13 cellular contexts compared by ENCODE assay signal in the genomic region with DNA sequence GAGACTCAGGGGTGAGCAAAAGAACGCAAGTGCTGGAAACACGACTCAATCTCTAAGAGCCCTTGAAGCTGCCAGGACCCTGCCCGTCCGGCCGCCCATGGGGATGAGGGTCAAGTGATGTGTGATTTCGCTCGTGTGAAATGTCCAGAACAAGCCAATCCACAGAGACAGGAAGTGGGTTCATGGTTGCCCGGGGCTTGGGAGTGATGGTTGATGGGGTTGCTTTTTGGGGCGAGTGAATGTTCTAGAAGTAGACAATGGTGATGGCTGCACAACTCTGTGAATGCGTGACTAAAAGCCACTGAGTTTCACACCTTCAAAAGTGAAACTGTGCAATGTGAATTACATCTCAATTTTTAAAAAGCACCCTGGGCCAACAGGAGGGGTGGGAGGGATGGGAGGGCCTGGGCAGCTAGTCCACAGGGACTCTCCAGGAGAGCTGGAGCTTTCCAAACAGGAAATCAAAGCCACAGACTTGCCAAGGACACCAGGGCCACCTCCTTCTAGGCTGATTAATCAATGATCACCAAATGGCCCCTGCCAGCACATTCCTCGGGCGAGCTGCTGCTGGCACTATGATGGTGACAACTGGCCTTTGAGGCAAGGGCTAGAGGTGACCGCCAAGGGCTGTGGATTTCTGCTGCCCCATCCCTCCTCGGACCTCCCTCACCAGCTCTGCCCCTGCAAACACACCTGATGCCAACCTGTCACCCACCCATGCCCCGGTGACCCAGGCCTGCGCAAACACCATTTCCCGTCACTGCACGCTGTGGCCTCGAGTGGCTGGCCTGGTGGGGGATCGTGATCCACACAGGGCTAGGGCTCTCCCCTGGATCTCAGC. TPM values are rescaled to one million over a fixed set of nuclear protein-coding genes. Genes with fewer than 3 reads are reported as not detected.
DNase-seq lines count a peak whose midpoint lies in the region; ATAC-seq and TF ChIP-seq lines count a peak whose summit lies in the region.
"Had no signal": no experiment of that assay in that cellular context is flagged by ENCODE, and none has a peak within 500 bp of the region (broad histone marks: within the 10 kb centered on the region; RNA-seq: fewer than 3 reads in every experiment).

No MANE protein-coding gene starts in this region.

- H3K27ac Mint-ChIP-seq in CD8-positive, alpha-beta T cell, result peak overlapping the region; percentile 24
- H3K27ac Mint-ChIP-seq in T-cell, result peak overlapping the region; percentile 68 to 69

- WGBS in neuronal stem cell (ENCODE audit: extremely low coverage in 2 of 2, insufficient read length in 2 of 2, insufficient replicate concordance in 1 of 2), 2 donors, result no CpG with 5 or more reads among the region's 20 CpGs

- H3K9me3 Mint-ChIP-seq in CD8-positive, alpha-beta T cell, result no peaks in the 10 kb centered on the region
- H3K9me3 Mint-ChIP-seq in T-cell, result no peaks in the 10 kb centered on the region

- no peak overlapping the region for H3K4me3 ChIP-seq in CD8-positive, alpha-beta T cell (ENCODE audit: low read depth, low read length)
- H3K4me3 ChIP-seq in neuronal stem cell (ENCODE audit: low read length in 2 of 2), result no peak overlapping the region
- H3K4me3 ChIP-seq: uterus had no signal

- peak overlapping the region; percentile 82 for H4K8ac ChIP-seq in neuronal stem cell (ENCODE audit: low read depth, low read length)

- peaks cover 16% of the 10 kb centered on the region for H3K36me3 ChIP-seq in CD8-positive, alpha-beta T cell (ENCODE audit: insufficient read depth, low read length)
- H3K36me3 ChIP-seq in neuronal stem cell (replicated peaks in 1 of 2; ENCODE audit: control insufficient read depth in 2 of 2, insufficient read depth in 2 of 2, low read length in 2 of 2), result peaks cover 37 to 79% of the 10 kb centered on the region in 2 donors
- H3K36me3 ChIP-seq: uterus had no signal

- intact Hi-C loops in CD8-positive, alpha-beta T cell (cut with DNase I, micrococcal nuclease), result no loop called here

- TF ChIP-seq CTCF in CD8-positive, alpha-beta T cell (IDR thresholded peaks at IDR 0.05), result no peak

- peak overlapping the region; percentile 21 for H3K9ac ChIP-seq in neuronal stem cell (ENCODE audit: low read depth, low read length, poor library complexity)

- peak overlapping the region; percentile 23 for H3K27ac ChIP-seq in CD8-positive, alpha-beta T cell (ENCODE audit: low read depth, low read length)
- no peak overlapping the region for H3K27ac ChIP-seq in neuronal stem cell (replicated peaks; ENCODE audit: low read length)
- H3K27ac ChIP-seq: C4-2B had no signal

- CTCF ChIA-PET in CD8-positive, alpha-beta T cell (lab: Charles Lee), result interaction anchor here (0.7 to 1.3 kb wide), 2 partner anchors 11 to 101 kb away, joined by 3 to 4 read pairs; no protein-coding TSS in a partner anchor
- CTCF ChIA-PET in T-cell (lab: Charles Lee), result interaction anchor here in 1 of 2 donors (0.6 kb wide), 1 partner anchor 64 kb away, joined by 3 read pairs; no protein-coding TSS in a partner anchor

- peak in 3 of 7 experiments; percentile 15 to 48 (median 22) for DNase-seq in CD8-positive, alpha-beta T cell
- DNase-seq in T-cell (no peak), fibroblast of gingiva (ENCODE audit: low read depth) (peak; percentile 20), neuronal stem cell (ENCODE audit: low spot score) (no peak), COR-L47 (lab: John Stamatoyannopoulos, UW) (no peak), activated gamma-delta T cell (lab: John Stamatoyannopoulos, UW) (no peak)
- DNase-seq: cortex of kidney, NCI-H1105, NCI-H69, uterus had no signal

- H3K79me1 ChIP-seq in neuronal stem cell (ENCODE audit: low read depth, low read length), result peaks cover 5% of the 10 kb centered on the region

- H3K18ac ChIP-seq in neuronal stem cell (ENCODE audit: low read length), result peak overlapping the region; percentile 80

- H3K4me2 ChIP-seq in neuronal stem cell (ENCODE audit: insufficient read depth, low read length, poor library complexity, severe bottlenecking), result no peak overlapping the region

- no peak overlapping the region for H3K4ac ChIP-seq in neuronal stem cell (ENCODE audit: low read length)

- H2AK5ac ChIP-seq in neuronal stem cell (ENCODE audit: low read depth, low read length), result no peak overlapping the region

- H2AFZ ChIP-seq in neuronal stem cell (ENCODE audit: low read length), result no peak overlapping the region

- no peak overlapping the region for H3K23ac ChIP-seq in neuronal stem cell (ENCODE audit: low read depth, low read length, poor library complexity)

- H3K4me1 Mint-ChIP-seq in CD8-positive, alpha-beta T cell (ENCODE audit: low read depth), result peaks cover 8% of the 10 kb centered on the region
- H3K4me1 Mint-ChIP-seq in T-cell, result peaks cover 0 to 8% (median 8%) of the 10 kb centered on the region in 3 donors

- POLR2A ChIA-PET in CD8-positive, alpha-beta T cell (lab: Charles Lee), result no interaction called here
- POLR2A ChIA-PET in T-cell (lab: Charles Lee), result no interaction called here

- no peak overlapping the region for H4K91ac ChIP-seq in neuronal stem cell (ENCODE audit: low read depth, low read length, poor library complexity)

- peak; percentile 42 for ATAC-seq in CD8-positive, alpha-beta T cell
- ATAC-seq in T-cell (replicated peaks in 1 of 4), result peak in 1 of 4 experiments; percentile 19
- no peak for ATAC-seq in GM18517 (IDR thresholded peaks at IDR 0.05; ENCODE audit: unreplicated experiment)
- ATAC-seq in HG02884 (IDR thresholded peaks at IDR 0.05; ENCODE audit: unreplicated experiment), result no peak

- H2BK5ac ChIP-seq in neuronal stem cell (ENCODE audit: low read length), result peak overlapping the region; percentile 53

- H2BK12ac ChIP-seq in neuronal stem cell (ENCODE audit: low read length), result no peak overlapping the region

- peaks cover 56% of the 10 kb centered on the region for H3K36me3 Mint-ChIP-seq in CD8-positive, alpha-beta T cell
- peaks cover 27% of the 10 kb centered on the region for H3K36me3 Mint-ChIP-seq in T-cell

- H2BK120ac ChIP-seq in neuronal stem cell (ENCODE audit: low read depth, low read length), result no peak overlapping the region

- H2BK15ac ChIP-seq in neuronal stem cell (ENCODE audit: low read length), result no peak overlapping the region

- H3K27me3 Mint-ChIP-seq in CD8-positive, alpha-beta T cell (ENCODE audit: low read depth), result no peaks in the 10 kb centered on the region
- no peaks in the 10 kb centered on the region for H3K27me3 Mint-ChIP-seq in T-cell

- peak overlapping the region; percentile 35 for H3K4me3 Mint-ChIP-seq in CD8-positive, alpha-beta T cell
- peak overlapping the region in 1 of 3 donors; percentile 10 for H3K4me3 Mint-ChIP-seq in T-cell

- H3K27me3 ChIP-seq in CD8-positive, alpha-beta T cell (ENCODE audit: insufficient read depth, low read length), result no peaks in the 10 kb centered on the region
- H3K27me3 ChIP-seq in neuronal stem cell (ENCODE audit: control insufficient read depth in 3 of 3, insufficient read depth in 3 of 3, low read depth in 1 of 3, low read length in 3 of 3), result no peaks in the 10 kb centered on the region
- H3K27me3 ChIP-seq: uterus had no signal

- H3K9me3 ChIP-seq in CD8-positive, alpha-beta T cell (ENCODE audit: low read length), result no peaks in the 10 kb centered on the region
- H3K9me3 ChIP-seq in neuronal stem cell (replicated peaks in 1 of 2; ENCODE audit: control insufficient read depth in 2 of 2, insufficient read depth in 1 of 2, low read depth in 1 of 2, low read length in 2 of 2), result no peaks in the 10 kb centered on the region
- H3K9me3 ChIP-seq: uterus had no signal

- peak overlapping the region; percentile 82 for H3K14ac ChIP-seq in neuronal stem cell (ENCODE audit: low read length)

- no peaks in the 10 kb centered on the region for H3K4me1 ChIP-seq in CD8-positive, alpha-beta T cell (ENCODE audit: insufficient read depth, low read length)
- no peaks in the 10 kb centered on the region for H3K4me1 ChIP-seq in neuronal stem cell (ENCODE audit: control insufficient read depth in 2 of 2, insufficient read depth in 1 of 2, low read depth in 1 of 2, low read length in 2 of 2)
- H3K4me1 ChIP-seq: uterus had no signal

RNA-seq across cellular contexts. Expression of gene DPP9, which starts 14.0 kb away (rescaled TPM):
- total RNA-seq in CD8-positive, alpha-beta T cell, result 10 to 100 TPM; 85.5 to 86.6 TPM
- total RNA-seq in T-cell, result 100 to 1,000 TPM in 2 of 5 donors, 10 to 100 TPM in 3; 71.8 to 103 (median 95.3) TPM
- 12.1 TPM for polyA plus RNA-seq in neuronal stem cell (2013, experiment 1 of 2)
- 12.4 TPM for polyA plus RNA-seq in neuronal stem cell (2013, experiment 2 of 2)

RNA-seq across cellular contexts. Expression of gene MYDGF, which starts 39.5 kb away (rescaled TPM):
- 10 to 100 TPM; 30.1 to 30.3 TPM for total RNA-seq in CD8-positive, alpha-beta T cell
- 10 to 100 TPM; 27.5 to 46.4 (median 38.3) TPM for total RNA-seq in T-cell
- polyA plus RNA-seq in neuronal stem cell (2013, experiment 1 of 2), result 33.5 TPM
- polyA plus RNA-seq in neuronal stem cell (2013, experiment 2 of 2), result 33.9 TPM
